ENCODE assay signal across 1 cellular context in the genomic region with DNA sequence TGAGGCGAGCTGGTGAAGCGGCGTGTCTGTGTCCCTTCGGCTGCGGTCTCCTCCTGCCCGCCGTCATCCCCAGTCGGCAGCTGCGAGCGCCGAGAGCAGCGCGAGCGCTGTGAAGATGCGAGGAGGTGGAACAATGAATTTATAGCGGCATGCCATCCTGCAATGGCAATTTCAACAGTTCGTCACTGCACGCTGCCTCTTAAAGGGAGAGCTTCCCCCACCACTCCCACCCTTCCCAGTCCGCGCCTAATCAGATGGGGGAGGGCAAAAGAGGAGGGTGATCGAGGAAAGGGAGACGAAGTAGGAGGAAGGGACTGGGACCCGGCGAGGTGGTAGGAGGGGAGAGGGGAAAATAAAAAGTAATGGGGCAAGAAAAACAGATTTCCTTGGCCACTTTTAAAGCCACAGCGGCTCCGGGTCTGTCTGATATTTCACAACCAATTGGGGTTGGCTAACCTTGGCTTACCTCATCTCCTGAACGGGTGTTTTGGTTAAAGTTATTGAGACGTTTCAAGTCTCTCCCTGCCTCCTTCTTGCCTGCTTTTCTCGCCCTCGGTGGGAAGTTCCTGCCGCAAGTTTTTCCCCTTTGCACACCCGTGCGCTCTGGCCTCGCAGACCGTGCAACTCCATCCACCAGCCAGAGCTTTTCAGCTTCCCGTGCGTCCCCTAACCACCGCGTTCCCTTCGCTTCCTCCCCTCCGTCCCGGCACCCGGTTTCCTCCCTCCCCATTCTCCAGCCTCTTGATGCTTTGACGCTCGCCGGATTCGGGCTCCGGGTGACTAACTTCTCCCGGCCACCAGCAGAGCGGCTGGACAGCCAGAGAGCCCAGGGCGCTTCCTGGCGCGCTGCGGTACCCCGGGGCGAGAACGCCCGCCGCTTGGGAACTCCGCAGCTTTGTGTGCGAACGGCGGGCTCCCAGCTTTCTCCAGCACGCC.
TF ChIP-seq lines count a peak whose summit lies in the region.

TSS of gene ADAMTS5 (minus strand) at position 111 of the 936 bp plus-strand sequence. CDS start 697 bp downstream, outside the sequence.

TF ChIP-seq in IMR-90, 13 proteins besides CTCF, POLR2A, EP300 and RAD21 (continued from another document):
- TF ChIP-seq, protein P1, sequence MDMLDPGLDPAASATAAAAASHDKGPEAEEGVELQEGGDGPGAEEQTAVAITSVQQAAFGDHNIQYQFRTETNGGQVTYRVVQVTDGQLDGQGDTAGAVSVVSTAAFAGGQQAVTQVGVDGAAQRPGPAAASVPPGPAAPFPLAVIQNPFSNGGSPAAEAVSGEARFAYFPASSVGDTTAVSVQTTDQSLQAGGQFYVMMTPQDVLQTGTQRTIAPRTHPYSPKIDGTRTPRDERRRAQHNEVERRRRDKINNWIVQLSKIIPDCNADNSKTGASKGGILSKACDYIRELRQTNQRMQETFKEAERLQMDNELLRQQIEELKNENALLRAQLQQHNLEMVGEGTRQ (IDR thresholded peaks at IDR 0.05; ENCODE audit: low read depth, low read length) = no peak
- TF ChIP-seq CHD1 (IDR thresholded peaks at IDR 0.05; ENCODE audit: low read depth, low read length) = no peak
- peak; percentile 82 for TF ChIP-seq CEBPB (IDR thresholded peaks at IDR 0.05; ENCODE audit: low read depth, low read length)
